ENCODE assay signal across 1 cellular context in the genomic region with DNA sequence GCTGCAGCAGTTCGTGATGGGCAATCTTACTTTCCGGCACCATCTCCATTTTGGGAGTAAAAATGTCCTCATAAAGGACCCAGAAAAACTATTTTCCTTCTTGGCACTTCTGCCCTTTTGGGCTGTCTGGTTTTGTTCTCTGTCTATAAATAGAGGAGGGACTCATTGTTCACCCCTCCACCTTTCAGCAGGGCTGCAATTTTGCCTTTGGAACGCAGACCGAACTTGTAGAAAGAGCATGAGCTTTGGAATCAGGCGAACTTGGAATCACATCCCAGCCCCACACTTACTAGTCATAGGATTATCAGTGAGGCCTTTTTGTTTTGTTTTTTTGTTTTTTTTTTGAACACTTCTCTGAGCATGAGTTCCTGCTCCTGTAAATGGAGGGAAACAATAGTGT.
TF ChIP-seq lines count a peak whose summit lies in the region.

No MANE protein-coding gene starts in this region.

TF ChIP-seq in IMR-90, 13 proteins besides CTCF, POLR2A, EP300 and RAD21 (continued from another document):
- TF ChIP-seq, protein P1, sequence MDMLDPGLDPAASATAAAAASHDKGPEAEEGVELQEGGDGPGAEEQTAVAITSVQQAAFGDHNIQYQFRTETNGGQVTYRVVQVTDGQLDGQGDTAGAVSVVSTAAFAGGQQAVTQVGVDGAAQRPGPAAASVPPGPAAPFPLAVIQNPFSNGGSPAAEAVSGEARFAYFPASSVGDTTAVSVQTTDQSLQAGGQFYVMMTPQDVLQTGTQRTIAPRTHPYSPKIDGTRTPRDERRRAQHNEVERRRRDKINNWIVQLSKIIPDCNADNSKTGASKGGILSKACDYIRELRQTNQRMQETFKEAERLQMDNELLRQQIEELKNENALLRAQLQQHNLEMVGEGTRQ (IDR thresholded peaks at IDR 0.05; ENCODE audit: low read depth, low read length) = no peak
- TF ChIP-seq RFX5 (IDR thresholded peaks at IDR 0.05; ENCODE audit: low read depth, low read length) (no peak), CEBPB (IDR thresholded peaks at IDR 0.05; ENCODE audit: low read depth, low read length) (no peak)
